Comparison of ENCODE assay signal across 9 cellular contexts in genomic region chr18:13382683-13382989, GRCh38.
DNase-seq lines count a peak whose midpoint lies in the region; ATAC-seq and TF ChIP-seq lines count a peak whose summit lies in the region.
"Had no signal": no experiment of that assay in that cellular context is flagged by ENCODE, and none has a peak within 500 bp of the region (broad histone marks: within the 10 kb centered on the region; RNA-seq: fewer than 3 reads in every experiment).

No MANE protein-coding gene starts in this region.

- peaks cover 10% of the 10 kb centered on the region for H3K4me1 ChIP-seq in body of pancreas
- no peaks in the 10 kb centered on the region for H3K4me1 ChIP-seq in mesenchymal stem cell (ENCODE audit: control insufficient read depth, insufficient read depth, low read depth, low read length)
- peaks cover 28 to 68% of the 10 kb centered on the region in 2 donors for H3K4me1 ChIP-seq in thoracic aorta (ENCODE audit: control insufficient read depth in 1 of 2, low read depth in 2 of 2)
- H3K4me1 ChIP-seq in mesendoderm (ENCODE audit: control insufficient read depth, low read depth, low read length) = no peaks in the 10 kb centered on the region

- H2AFZ ChIP-seq in mesenchymal stem cell (ENCODE audit: low read depth, low read length) = no peak overlapping the region

- H3K18ac ChIP-seq in mesenchymal stem cell (ENCODE audit: low read depth in 1 of 2, low read length in 2 of 2) (no peak overlapping the region), mesendoderm (ENCODE audit: low read length) (no peak overlapping the region)

- H2BK15ac ChIP-seq in mesenchymal stem cell (ENCODE audit: low read depth, poor library complexity, severe bottlenecking) (no peak overlapping the region), mesendoderm (replicated peaks; ENCODE audit: low read depth) (no peak overlapping the region)

- peak overlapping the region; percentile 98 for H3K9ac ChIP-seq in mesenchymal stem cell (ENCODE audit: low read length)
- H3K9ac ChIP-seq in mesendoderm (ENCODE audit: low read length) = no peak overlapping the region

- no peak for TF ChIP-seq CTCF in body of pancreas (IDR thresholded peaks at IDR 0.05)
- TF ChIP-seq CTCF in thoracic aorta (IDR thresholded peaks at IDR 0.05) = no peak

- no peaks in the 10 kb centered on the region for H3K79me2 ChIP-seq in mesendoderm (ENCODE audit: control insufficient read depth, insufficient read depth, low read length)

- peak overlapping the region; percentile 72 for H3K4me3 Mint-ChIP-seq in activated CD4-positive, alpha-beta T cell treated with anti-CD3 and anti-CD28 coated beads, Interleukin-2, amount 10 ng/mL, durations not matched to agents 24 days and 14 days

- H3K36me3 ChIP-seq in body of pancreas (replicated peaks in 1 of 2; ENCODE audit: insufficient read depth in 1 of 2, low read depth in 2 of 2) (no peaks in the 10 kb centered on the region), mesenchymal stem cell (ENCODE audit: control insufficient read depth in 1 of 2, insufficient read depth in 2 of 2, low read depth in 1 of 2, low read length in 2 of 2) (no peaks in the 10 kb centered on the region), thoracic aorta (no peaks in the 10 kb centered on the region), mesendoderm (ENCODE audit: control insufficient read depth, insufficient read depth, low read length) (no peaks in the 10 kb centered on the region)

- no peak overlapping the region for H3K14ac ChIP-seq in mesenchymal stem cell (ENCODE audit: low read length in 2 of 2)

- H3K4me3 ChIP-seq in body of pancreas (no peak overlapping the region), mesenchymal stem cell (ENCODE audit: insufficient read depth in 1 of 2, low read depth in 1 of 2, low read length in 2 of 2) (no peak overlapping the region), thoracic aorta (peak overlapping the region; percentile 65), mesendoderm (ENCODE audit: low read length) (no peak overlapping the region)

- H4K8ac ChIP-seq in mesenchymal stem cell (ENCODE audit: low read length) (no peak overlapping the region), mesendoderm (ENCODE audit: low read depth, low read length) (no peak overlapping the region)

- no peaks in the 10 kb centered on the region for H3K79me1 ChIP-seq in mesenchymal stem cell (replicated peaks; ENCODE audit: low read length, poor library complexity, severe bottlenecking)
- no peaks in the 10 kb centered on the region for H3K79me1 ChIP-seq in mesendoderm (ENCODE audit: low read length)

- H3K27ac Mint-ChIP-seq in activated CD4-positive, alpha-beta T cell treated with anti-CD3 and anti-CD28 coated beads, Interleukin-2, amount 10 ng/mL, durations not matched to agents 24 days and 14 days = peak overlapping the region; percentile 96

- peaks cover 6% of the 10 kb centered on the region for H3K36me3 Mint-ChIP-seq in activated CD4-positive, alpha-beta T cell treated with anti-CD3 and anti-CD28 coated beads, Interleukin-2, amount 10 ng/mL, durations not matched to agents 24 days and 14 days (ENCODE audit: low read depth)

- no peak overlapping the region for H3K56ac ChIP-seq in mesendoderm (ENCODE audit: low read length)

- no peak overlapping the region for H2BK5ac ChIP-seq in mesenchymal stem cell (ENCODE audit: low read depth, low read length, poor library complexity, severe bottlenecking)
- no peak overlapping the region for H2BK5ac ChIP-seq in mesendoderm (ENCODE audit: low read length)

- H3K4me2 ChIP-seq in mesenchymal stem cell (ENCODE audit: low read length, poor library complexity, severe bottlenecking) = no peak overlapping the region
- H3K4me2 ChIP-seq in mesendoderm (ENCODE audit: low read length) = no peak overlapping the region

- H3K4ac ChIP-seq in mesenchymal stem cell (ENCODE audit: low read depth in 1 of 2, low read length in 2 of 2) (no peak overlapping the region), mesendoderm (ENCODE audit: low read depth, low read length) (no peak overlapping the region)

- H3K9me3 Mint-ChIP-seq in activated CD4-positive, alpha-beta T cell treated with anti-CD3 and anti-CD28 coated beads, Interleukin-2, amount 10 ng/mL, durations not matched to agents 24 days and 14 days = peaks cover 3% of the 10 kb centered on the region

- peaks cover 45% of the 10 kb centered on the region for H3K4me1 Mint-ChIP-seq in activated CD4-positive, alpha-beta T cell treated with anti-CD3 and anti-CD28 coated beads, Interleukin-2, amount 10 ng/mL, durations not matched to agents 24 days and 14 days

- no peak for TF ChIP-seq POLR2A in body of pancreas (IDR thresholded peaks at IDR 0.05)

- H3K27ac ChIP-seq in body of pancreas (peak overlapping the region; percentile 21 to 79 (median 60)), mesenchymal stem cell (ENCODE audit: low read length, poor library complexity, severe bottlenecking) (no peak overlapping the region), thoracic aorta (peak overlapping the region; percentile 88 to 93), mesendoderm (ENCODE audit: low read depth, low read length) (no peak overlapping the region)

- H3K23ac ChIP-seq in mesenchymal stem cell (ENCODE audit: low read length in 2 of 2) (no peak overlapping the region), mesendoderm (ENCODE audit: low read length) (no peak overlapping the region)

- no peak overlapping the region for H4K91ac ChIP-seq in mesenchymal stem cell (ENCODE audit: low read length)

- H3K27me3 ChIP-seq in body of pancreas (no peaks in the 10 kb centered on the region), mesenchymal stem cell (ENCODE audit: control insufficient read depth in 1 of 2, insufficient read depth in 1 of 2, low read length in 2 of 2) (no peaks in the 10 kb centered on the region), thoracic aorta (replicated peaks; ENCODE audit: insufficient read depth) (no peaks in the 10 kb centered on the region), mesendoderm (ENCODE audit: insufficient read depth, low read length, poor library complexity) (no peaks in the 10 kb centered on the region)

- DNase-seq in activated CD4-positive, alpha-beta T cell treated with anti-CD3 and anti-CD28 coated beads, Interleukin-2, amount 10 ng/mL, durations not matched to agents 24 days and 14 days = no peak
- DNase-seq in activated CD4-positive, alpha-beta T cell treated with anti-CD3 and anti-CD28 coated beads for 1 hour = no peak
- DNase-seq in body of pancreas = no peak
- no peak for DNase-seq in mesenchymal stem cell
- DNase-seq in thoracic aorta (ENCODE audit: low spot score) = no peak
- no peak for DNase-seq in mesendoderm
- no peak for DNase-seq in cortex of kidney (lab: John Stamatoyannopoulos, UW)

- no peak overlapping the region for H2BK12ac ChIP-seq in mesenchymal stem cell (ENCODE audit: low read length in 2 of 2)

- ATAC-seq in body of pancreas = no peak
- no peak for ATAC-seq in thoracic aorta (ENCODE audit: insufficient number of reproducible peaks, low FRiP score, low read depth)
- ATAC-seq in HG03342 (IDR thresholded peaks at IDR 0.05; ENCODE audit: unreplicated experiment) = no peak
- ATAC-seq: HCT116 had no signal

- H3K9me3 ChIP-seq in body of pancreas (no peaks in the 10 kb centered on the region), mesenchymal stem cell (ENCODE audit: control insufficient read depth, low read length) (no peaks in the 10 kb centered on the region), thoracic aorta (no peaks in the 10 kb centered on the region)

- 85% methylated on average over 4 of the region's 4 CpGs; no CpG with 5 or more reads in 1 of the 2 donors for WGBS in body of pancreas, 2 donors
- 96% methylated on average over 2 of the region's 4 CpGs for WGBS in mesenchymal stem cell
- no CpG with 5 or more reads among the region's 4 CpGs for WGBS in mesendoderm (ENCODE audit: extremely low coverage, insufficient coverage, low lambda C conversion rate)

- H3K27me3 Mint-ChIP-seq in activated CD4-positive, alpha-beta T cell treated with anti-CD3 and anti-CD28 coated beads, Interleukin-2, amount 10 ng/mL, durations not matched to agents 24 days and 14 days = no peaks in the 10 kb centered on the region

- intact Hi-C loops in activated CD4-positive, alpha-beta T cell treated with anti-CD3 and anti-CD28 coated beads, Interleukin-2, amount 10 ng/mL, durations not matched to agents 24 days and 14 days (cut with micrococcal nuclease) = loop anchor here (1.0 to 5.0 kb wide), 3 partner anchors 56 to 166 kb away; no protein-coding TSS in a partner anchor
- intact Hi-C loops in body of pancreas (cut with DNase I) = no loop called here

- H4K5ac ChIP-seq in mesendoderm (ENCODE audit: low read length) = no peak overlapping the region

- H2AK5ac ChIP-seq in mesenchymal stem cell (ENCODE audit: low read length, severe bottlenecking) (no peak overlapping the region), mesendoderm (ENCODE audit: low read length) (no peak overlapping the region)

- H2BK120ac ChIP-seq in mesenchymal stem cell (ENCODE audit: low read depth, low read length) = no peak overlapping the region
- no peak overlapping the region for H2BK120ac ChIP-seq in mesendoderm (ENCODE audit: low read depth, low read length)

Comparison
In these comparisons a context has a peak if more than half of its experiments do, and no peak if none do; other contexts are left out.
1. H3K27ac ChIP-seq: peak in body of pancreas (4 of 4) and thoracic aorta (2 of 2); none in mesenchymal stem cell (single experiment) and mesendoderm (single experiment).